Comparison of ENCODE assay signal across 24 cellular contexts in genomic region chr2:236319036-236319435, GRCh38. TPM values are rescaled to one million over a fixed set of nuclear protein-coding genes. Genes with fewer than 3 reads are reported as not detected.
DNase-seq lines count a peak whose midpoint lies in the region; ATAC-seq, FAIRE-seq and TF ChIP-seq lines count a peak whose summit lies in the region.
"Had no signal": no experiment of that assay in that cellular context is flagged by ENCODE, and none has a peak within 500 bp of the region (broad histone marks: within the 10 kb centered on the region; RNA-seq: fewer than 3 reads in every experiment).

No MANE protein-coding gene starts in this region.

- no peaks in the 10 kb centered on the region for H3K9me3 ChIP-seq in DOHH2 (ENCODE audit: control insufficient read depth, insufficient read depth, low read length)

- H3K4me1 ChIP-seq in DOHH2 (ENCODE audit: control insufficient read depth, low read length), result no peaks in the 10 kb centered on the region

- no peaks in the 10 kb centered on the region for H3K79me2 ChIP-seq in DOHH2 (ENCODE audit: control insufficient read depth, low read length)

- ATAC-seq in HG03045 (IDR thresholded peaks at IDR 0.05; ENCODE audit: unreplicated experiment), result no peak
- ATAC-seq: SK-N-SH treated with all-trans-retinoic acid at 6 μM for 48 hours; stimulated activated naive B cell treated with anti-CD40 and anti-IgM and Interleukin-4, amounts not matched to agents 10 μg/mL and 1 μg/mL and 100 μg/mL, for 72 hours had no signal

- H3F3A ChIP-seq in DOHH2 (ENCODE audit: control insufficient read depth, insufficient read depth), result no peaks in the 10 kb centered on the region

- no peaks in the 10 kb centered on the region for H3K9me2 ChIP-seq in DOHH2 (replicated peaks; ENCODE audit: control insufficient read depth, low read length)

- no peak overlapping the region for H3K4me2 ChIP-seq in DOHH2 (ENCODE audit: low read length)

- TF ChIP-seq CTCF in DOHH2 (IDR thresholded peaks at IDR 0.05; ENCODE audit: low read depth, low read length, poor library complexity, severe bottlenecking) (peak; percentile 40), coronary artery (IDR thresholded peaks at IDR 0.05) (no peak)

- H4K20me1 ChIP-seq in DOHH2 (ENCODE audit: control insufficient read depth, insufficient read depth, low read depth, low read length), result no peaks in the 10 kb centered on the region

- DNase-seq in GM12892 (ENCODE audit: insufficient read length), result no peak
- DNase-seq in NCI-H526 treated with DMSO at 0.1 percent for 48 hours (lab: John Stamatoyannopoulos, UW), result peak; percentile 1
- peak; percentile 60 for DNase-seq in coronary artery (ENCODE audit: low spot score)
- DNase-seq in NCI-H2227 (lab: John Stamatoyannopoulos, UW; ENCODE audit: unreplicated experiment), result no peak
- no peak for DNase-seq in NK-92 (lab: John Stamatoyannopoulos, UW; ENCODE audit: unreplicated experiment)
- DNase-seq: activated naive CD4-positive, alpha-beta T cell treated with anti-CD3 and anti-CD28 coated beads for 36 hours; activated T-cell treated with anti-CD3 and anti-CD28 coated beads, Interleukin-2, amount 50 U/mL, for 24 hours; CD4-positive, alpha-beta T cell; dermis blood vessel endothelial cell; DMS 273 treated with DMSO at 0.1 percent for 48 hours; GDM1; KBM-7; NCI-H1092; NCI-H187 treated with DMSO at 0.1 percent for 48 hours; NK-92 treated with Interleukin-12 subunit alpha and Interleukin-12 subunit beta, amount 100 ng/mL, for 24 hours; stimulated activated CD4-positive, alpha-beta T cell treated with anti-CD3 and anti-CD28 coated beads, Interleukin-2, amount 100 ng/mL, for 24 hours; stimulated activated naive B cell treated with anti-CD40 and anti-IgM and Interleukin-4, amounts not matched to agents 10 μg/mL and 1 μg/mL and 100 μg/mL, for 72 hours; T-helper 9 cell had no signal

- H3K27ac ChIP-seq in DOHH2 (ENCODE audit: low read depth, low read length) (no peak overlapping the region), coronary artery (no peak overlapping the region)
- H3K27ac ChIP-seq: RWPE1 had no signal

- FAIRE-seq in GM12892 (lab: Jason Lieb, UNC), result peak; percentile 17
- FAIRE-seq: endothelial cell of umbilical vein, H54 had no signal

- H3K27me3 ChIP-seq in DOHH2 (ENCODE audit: control insufficient read depth, low read length), result no peaks in the 10 kb centered on the region

- no peak overlapping the region for H3K4me3 ChIP-seq in DOHH2 (ENCODE audit: low read length)
- no peak overlapping the region for H3K4me3 ChIP-seq in coronary artery

- no peaks in the 10 kb centered on the region for H3K36me3 ChIP-seq in DOHH2 (ENCODE audit: control insufficient read depth, low read length)

- no peak for TF ChIP-seq POLR2A in GM12892 (IDR thresholded peaks at IDR 0.05; ENCODE audit: low read depth, low read length)

RNA-seq across cellular contexts. Expression of gene ASB18, which starts 54.8 kb away (rescaled TPM):
- polyA plus RNA-seq in GM12892 (2012; ENCODE audit: missing spikeins), result not detected
- polyA plus RNA-seq: endothelial cell of umbilical vein had no signal

Comparison
In these comparisons a context has a peak if more than half of its experiments do, and no peak if none do; other contexts are left out.
1. DNase-seq: peak in NCI-H526 treated with DMSO at 0.1 percent for 48 hours (single experiment) and coronary artery (single experiment); none in GM12892 (single experiment), NCI-H2227 (single experiment) and NK-92 (single experiment).